ENCODE assay signal across 8 cellular contexts in the genomic region with DNA sequence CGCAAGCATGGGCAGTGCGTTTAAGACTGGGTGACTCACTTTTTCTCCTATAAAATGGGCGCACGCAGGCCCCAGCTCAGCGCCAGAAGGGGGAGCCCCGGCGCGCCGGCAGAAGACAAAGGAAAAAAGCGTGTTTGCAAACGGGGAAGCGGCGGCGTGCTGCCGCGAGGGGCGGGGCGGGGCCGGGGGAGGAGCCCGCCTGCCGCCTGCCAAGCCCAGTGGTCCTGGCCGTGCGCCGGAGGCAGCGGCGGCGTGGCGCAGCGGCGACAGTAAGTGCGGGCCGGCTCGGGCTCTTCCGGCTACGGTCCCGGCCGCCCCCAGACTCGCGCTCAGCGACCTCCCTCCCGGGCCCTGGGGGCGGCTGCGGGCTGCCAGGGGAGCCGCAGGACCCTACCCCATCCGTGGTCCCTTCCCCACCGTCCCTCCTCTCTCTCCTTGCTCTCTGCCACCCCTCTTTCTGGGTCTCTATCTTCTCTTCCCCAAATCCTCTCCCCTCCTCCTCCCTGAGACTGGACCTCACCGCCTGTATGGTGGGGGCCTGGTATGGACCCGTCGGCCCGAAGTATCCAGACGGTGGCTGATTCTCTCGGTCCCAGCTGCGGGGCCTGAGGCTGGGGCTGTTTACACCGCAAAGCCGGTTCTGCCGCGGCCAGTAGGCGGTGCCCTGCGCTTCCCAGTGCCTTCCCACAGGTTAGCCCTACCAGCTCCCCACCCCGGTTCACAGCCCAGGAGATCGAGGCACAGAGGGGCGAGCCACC. TPM values are rescaled to one million over a fixed set of nuclear protein-coding genes. Genes with fewer than 3 reads are reported as not detected.
DNase-seq lines count a peak whose midpoint lies in the region; ATAC-seq and TF ChIP-seq lines count a peak whose summit lies in the region.

A gene (plus strand): TSS at position 218 of the 758 bp plus-strand sequence. CDS start 51 bp downstream, at position 269.

- intact Hi-C loops in activated T-helper 2 cell treated with anti-CD3 and anti-CD28 coated beads, Interferon-gamma antibody, Interleukin-2, Interleukin-4, amounts not matched to agents 10 μg/mL and 5 μg/mL and 100 μg/mL, durations not matched to agents 14 hours and 24 hours and 36 hours (cut with micrococcal nuclease), result loop anchor here (1.0 to 10.0 kb wide), 6 partner anchors 58 to 1016 kb away; no protein-coding TSS in a partner anchor

- H3K27me3 Mint-ChIP-seq in IgD-negative memory B cell, result no peaks in the 10 kb centered on the region
- H3K27me3 Mint-ChIP-seq in activated T-helper 2 cell treated with anti-CD3 and anti-CD28 coated beads, Interferon-gamma antibody, Interleukin-2, Interleukin-4, amounts not matched to agents 10 μg/mL and 5 μg/mL and 100 μg/mL, durations not matched to agents 14 hours and 24 hours and 36 hours (ENCODE audit: low read depth), result no peaks in the 10 kb centered on the region
- H3K27me3 Mint-ChIP-seq in nephron progenitor cell (ENCODE audit: low read depth, poor library complexity), result peaks cover 25% of the 10 kb centered on the region
- H3K27me3 Mint-ChIP-seq in stimulated activated naive CD8-positive, alpha-beta T cell treated with anti-CD3 and anti-CD28 coated beads, Interleukin-15, Interleukin-2, amounts not matched to agents 100 ng/mL and 50 ng/mL, for 24 hours, result no peaks in the 10 kb centered on the region

- peak; percentile 77 for ATAC-seq in GM21423 (IDR thresholded peaks at IDR 0.05; ENCODE audit: unreplicated experiment)

- H3K9me3 Mint-ChIP-seq in IgD-negative memory B cell (no peaks in the 10 kb centered on the region), nephron progenitor cell (no peaks in the 10 kb centered on the region)
- H3K9me3 Mint-ChIP-seq in activated T-helper 2 cell treated with anti-CD3 and anti-CD28 coated beads, Interferon-gamma antibody, Interleukin-2, Interleukin-4, amounts not matched to agents 10 μg/mL and 5 μg/mL and 100 μg/mL, durations not matched to agents 14 hours and 24 hours and 36 hours, result no peaks in the 10 kb centered on the region
- no peaks in the 10 kb centered on the region for H3K9me3 Mint-ChIP-seq in stimulated activated naive CD8-positive, alpha-beta T cell treated with anti-CD3 and anti-CD28 coated beads, Interleukin-15, Interleukin-2, amounts not matched to agents 100 ng/mL and 50 ng/mL, for 24 hours

- TF ChIP-seq CTCF in nephron progenitor cell (IDR thresholded peaks at IDR 0.05), result peak; percentile 34

- peaks cover 8% of the 10 kb centered on the region for H3K36me3 Mint-ChIP-seq in IgD-negative memory B cell
- peaks cover 15% of the 10 kb centered on the region for H3K36me3 Mint-ChIP-seq in activated T-helper 2 cell treated with anti-CD3 and anti-CD28 coated beads, Interferon-gamma antibody, Interleukin-2, Interleukin-4, amounts not matched to agents 10 μg/mL and 5 μg/mL and 100 μg/mL, durations not matched to agents 14 hours and 24 hours and 36 hours (ENCODE audit: low read depth)
- peaks cover 14% of the 10 kb centered on the region for H3K36me3 Mint-ChIP-seq in nephron progenitor cell (ENCODE audit: low read depth)
- H3K36me3 Mint-ChIP-seq in stimulated activated naive CD8-positive, alpha-beta T cell treated with anti-CD3 and anti-CD28 coated beads, Interleukin-15, Interleukin-2, amounts not matched to agents 100 ng/mL and 50 ng/mL, for 24 hours (ENCODE audit: low read depth), result peaks cover 14% of the 10 kb centered on the region

- DNase-seq in DMS 273 (lab: John Stamatoyannopoulos, UW; ENCODE audit: unreplicated experiment) (peak; percentile 87), RPMI7951 (ENCODE audit: low read depth) (peak; percentile 75), fibroblast of the conjunctiva (ENCODE audit: low read depth) (peak; percentile 56), nephron progenitor cell (peak; percentile 82)
- peak; percentile 86 for DNase-seq in activated T-helper 2 cell treated with anti-CD3 and anti-CD28 coated beads, Interferon-gamma antibody, Interleukin-2, Interleukin-4, amounts not matched to agents 10 μg/mL and 5 μg/mL and 100 μg/mL, durations not matched to agents 14 hours and 24 hours and 36 hours (ENCODE audit: low spot score)

- H3K4me3 Mint-ChIP-seq in IgD-negative memory B cell (peak within 1 kb of the TSS; percentile 93 to 98 (median 94)), nephron progenitor cell (peak within 1 kb of the TSS; percentile 95)
- peak within 1 kb of the TSS; percentile 99 for H3K4me3 Mint-ChIP-seq in activated T-helper 2 cell treated with anti-CD3 and anti-CD28 coated beads, Interferon-gamma antibody, Interleukin-2, Interleukin-4, amounts not matched to agents 10 μg/mL and 5 μg/mL and 100 μg/mL, durations not matched to agents 14 hours and 24 hours and 36 hours (ENCODE audit: low read depth)
- H3K4me3 Mint-ChIP-seq in stimulated activated naive CD8-positive, alpha-beta T cell treated with anti-CD3 and anti-CD28 coated beads, Interleukin-15, Interleukin-2, amounts not matched to agents 100 ng/mL and 50 ng/mL, for 24 hours, result peak within 1 kb of the TSS; percentile 92

- peak within 1 kb of the TSS; percentile 23 to 93 (median 64) for H3K27ac Mint-ChIP-seq in IgD-negative memory B cell
- H3K27ac Mint-ChIP-seq in activated T-helper 2 cell treated with anti-CD3 and anti-CD28 coated beads, Interferon-gamma antibody, Interleukin-2, Interleukin-4, amounts not matched to agents 10 μg/mL and 5 μg/mL and 100 μg/mL, durations not matched to agents 14 hours and 24 hours and 36 hours, result peak within 1 kb of the TSS; percentile 91
- H3K27ac Mint-ChIP-seq in nephron progenitor cell, result no peak within 1 kb of the TSS
- H3K27ac Mint-ChIP-seq in stimulated activated naive CD8-positive, alpha-beta T cell treated with anti-CD3 and anti-CD28 coated beads, Interleukin-15, Interleukin-2, amounts not matched to agents 100 ng/mL and 50 ng/mL, for 24 hours, result peak within 1 kb of the TSS; percentile 91

- H3K4me1 Mint-ChIP-seq in IgD-negative memory B cell, result peaks cover 12 to 17% (median 15%) of the 10 kb centered on the region in 3 donors
- peaks cover 39% of the 10 kb centered on the region for H3K4me1 Mint-ChIP-seq in activated T-helper 2 cell treated with anti-CD3 and anti-CD28 coated beads, Interferon-gamma antibody, Interleukin-2, Interleukin-4, amounts not matched to agents 10 μg/mL and 5 μg/mL and 100 μg/mL, durations not matched to agents 14 hours and 24 hours and 36 hours (ENCODE audit: low read depth)
- H3K4me1 Mint-ChIP-seq in nephron progenitor cell, result peaks cover 37% of the 10 kb centered on the region
- H3K4me1 Mint-ChIP-seq in stimulated activated naive CD8-positive, alpha-beta T cell treated with anti-CD3 and anti-CD28 coated beads, Interleukin-15, Interleukin-2, amounts not matched to agents 100 ng/mL and 50 ng/mL, for 24 hours (ENCODE audit: low read depth), result peaks cover 56% of the 10 kb centered on the region

RNA-seq across cellular contexts. Expression of the gene that starts here (rescaled TPM):
- polyA plus RNA-seq in IgD-negative memory B cell, result 9.0 TPM
- 0.39 and 1.2 TPM in 2 replicates for total RNA-seq in RPMI7951 (2014; rRNA removed; shearing (Covaris generic))
- total RNA-seq in activated T-helper 2 cell treated with anti-CD3 and anti-CD28 coated beads, Interferon-gamma antibody, Interleukin-2, Interleukin-4, amounts not matched to agents 10 μg/mL and 5 μg/mL and 100 μg/mL, durations not matched to agents 14 hours and 24 hours and 36 hours, result 7.2 and 7.3 TPM in 2 replicates

Comparison
In these comparisons a context has a peak if more than half of its experiments do, and no peak if none do; other contexts are left out.
1. Peak in every context shown above with its lines: DNase-seq and ATAC-seq.